ENCODE assay signal across 16 cellular contexts in genomic region chr6:70051197-70051596, GRCh38.
DNase-seq lines count a peak whose midpoint lies in the region; ATAC-seq and TF ChIP-seq lines count a peak whose summit lies in the region.
"Had no signal": no experiment of that assay in that cellular context is flagged by ENCODE, and none has a peak within 500 bp of the region (broad histone marks: within the 10 kb centered on the region; RNA-seq: fewer than 3 reads in every experiment).

No MANE protein-coding gene starts in this region.

- in situ Hi-C loops in mammary epithelial cell (cut with MboI; ENCODE audit: low sequenced_read_pairs in 2 of 2): no loop called here

- no peak overlapping the region for H3K4me2 ChIP-seq in mammary epithelial cell (ENCODE audit: insufficient read depth, low read depth, low read length)
- H3K4me2 ChIP-seq: A549 had no signal

- H3K4me1 Mint-ChIP-seq in MCF 10A (ENCODE audit: insufficient read depth, unreplicated experiment): no peaks in the 10 kb centered on the region
- no peaks in the 10 kb centered on the region for H3K4me1 Mint-ChIP-seq in activated T-helper 17 cell treated with anti-CD3 and anti-CD28 coated beads, Interleukin-2, amount 50 U/mL, for 72 hours

- H3K9me3 Mint-ChIP-seq in MCF 10A (ENCODE audit: unreplicated experiment): no peaks in the 10 kb centered on the region
- H3K9me3 Mint-ChIP-seq in activated T-helper 17 cell treated with anti-CD3 and anti-CD28 coated beads, Interleukin-2, amount 50 U/mL, for 72 hours: no peaks in the 10 kb centered on the region
- H3K9me3 Mint-ChIP-seq: CD4-positive, alpha-beta T cell had no signal

- H3K4me1 ChIP-seq in mammary epithelial cell (ENCODE audit: insufficient read depth, low read length) (no peaks in the 10 kb centered on the region), foreskin keratinocyte (no peaks in the 10 kb centered on the region)
- H3K4me1 ChIP-seq: A549, Caco-2 had no signal

- H3K27me3 Mint-ChIP-seq in MCF 10A (ENCODE audit: insufficient read depth, unreplicated experiment): peaks cover 61% of the 10 kb centered on the region
- peaks cover 4% of the 10 kb centered on the region for H3K27me3 Mint-ChIP-seq in activated T-helper 17 cell treated with anti-CD3 and anti-CD28 coated beads, Interleukin-2, amount 50 U/mL, for 72 hours

- TF ChIP-seq CTCF in mammary epithelial cell (conservative IDR thresholded peaks at IDR 0.05 in 1 of 2, IDR thresholded peaks at IDR 0.05 in 1 of 2; ENCODE audit: extremely low read depth in 1 of 2, insufficient read depth in 1 of 2, low read depth in 1 of 2, low read length in 2 of 2): no peak
- TF ChIP-seq CTCF in MCF 10A (IDR thresholded peaks at IDR 0.05; ENCODE audit: unreplicated experiment): no peak
- no peak for TF ChIP-seq CTCF in foreskin keratinocyte (conservative IDR thresholded peaks at IDR 0.05)

- no peak overlapping the region for H2AFZ ChIP-seq in mammary epithelial cell (ENCODE audit: low read depth, low read length)

- intact Hi-C loops in mammary epithelial cell (cut with micrococcal nuclease) (no loop called here), MCF 10A (cut with micrococcal nuclease) (no loop called here)

- no peaks in the 10 kb centered on the region for H3K36me3 Mint-ChIP-seq in MCF 10A (ENCODE audit: insufficient read depth, unreplicated experiment)
- H3K36me3 Mint-ChIP-seq in activated T-helper 17 cell treated with anti-CD3 and anti-CD28 coated beads, Interleukin-2, amount 50 U/mL, for 72 hours (ENCODE audit: low read depth): no peaks in the 10 kb centered on the region

- H3K4me3 ChIP-seq in mammary epithelial cell (replicated peaks in 1 of 3; ENCODE audit: insufficient read depth in 1 of 3, low read depth in 2 of 3, low read length in 3 of 3): no peak overlapping the region
- H3K4me3 ChIP-seq: A549, HAP-1 had no signal

- H3K9me3 ChIP-seq in mammary epithelial cell (replicated peaks; ENCODE audit: insufficient read depth, low read length): no peaks in the 10 kb centered on the region
- H3K9me3 ChIP-seq: A549, Caco-2, HAP-1 had no signal

- ATAC-seq in activated T-helper 17 cell treated with anti-CD3 and anti-CD28 coated beads, Interleukin-2, amount 50 U/mL, for 72 hours (replicated peaks): peak; percentile 37
- ATAC-seq in foreskin keratinocyte (peak; percentile 51), HG02938 (IDR thresholded peaks at IDR 0.05; ENCODE audit: unreplicated experiment) (no peak)
- ATAC-seq: A549 had no signal

- POLR2A ChIA-PET in MCF 10A (lab: Yijun Ruan, JAX): no interaction called here

- CTCF ChIA-PET in mammary epithelial cell (lab: Charles Lee; ENCODE audit: low non-redundant PET): no interaction called here
- CTCF ChIA-PET in MCF 10A (lab: Yijun Ruan, JAX): no interaction called here

- DNase-seq in mammary epithelial cell: peak; percentile 1
- no peak for DNase-seq in MCF 10A (ENCODE audit: unreplicated experiment)
- peak in 1 of 2 donors; percentile 26 for DNase-seq in foreskin keratinocyte
- no peak for DNase-seq in NCI-H748 (lab: John Stamatoyannopoulos, UW; ENCODE audit: unreplicated experiment)
- no peak for DNase-seq in NCI-H345 treated with DMSO at 0.1 percent for 48 hours (lab: John Stamatoyannopoulos, UW; ENCODE audit: unreplicated experiment)
- DNase-seq: AML-193; Caco-2; CD4-positive, alpha-beta T cell; DMS79; GDM1 had no signal

- H3K27me3 ChIP-seq in mammary epithelial cell (ENCODE audit: insufficient read depth, low read length) (peaks cover 2% of the 10 kb centered on the region), foreskin keratinocyte (no peaks in the 10 kb centered on the region)

- no peak overlapping the region for H3K27ac ChIP-seq in mammary epithelial cell (ENCODE audit: insufficient read depth, low read depth, low read length)
- H3K27ac ChIP-seq in foreskin keratinocyte: no peak overlapping the region
- H3K27ac ChIP-seq: 22Rv1, A549, C4-2B had no signal

- H4K20me1 ChIP-seq in mammary epithelial cell (ENCODE audit: insufficient read depth, low read length): no peaks in the 10 kb centered on the region

- H3K9ac ChIP-seq in mammary epithelial cell (ENCODE audit: insufficient read depth, low read length): no peak overlapping the region

- no peak overlapping the region for H3K4me3 Mint-ChIP-seq in MCF 10A (ENCODE audit: unreplicated experiment)
- H3K4me3 Mint-ChIP-seq in activated T-helper 17 cell treated with anti-CD3 and anti-CD28 coated beads, Interleukin-2, amount 50 U/mL, for 72 hours: no peak overlapping the region
- H3K4me3 Mint-ChIP-seq: CD4-positive, alpha-beta T cell had no signal

- H3K36me3 ChIP-seq in mammary epithelial cell (ENCODE audit: insufficient read depth, low read length): no peaks in the 10 kb centered on the region
- H3K36me3 ChIP-seq: HAP-1 had no signal

- no peak overlapping the region for H3K27ac Mint-ChIP-seq in MCF 10A (ENCODE audit: low read depth, unreplicated experiment)
- no peak overlapping the region for H3K27ac Mint-ChIP-seq in activated T-helper 17 cell treated with anti-CD3 and anti-CD28 coated beads, Interleukin-2, amount 50 U/mL, for 72 hours
- H3K27ac Mint-ChIP-seq: CD4-positive, alpha-beta T cell had no signal

- BruUV-seq in mammary epithelial cell (replicated peaks; lab: Mats Ljungman, UMichigan): no TSS peak
- BruUV-seq in MCF 10A (replicated peaks; lab: Mats Ljungman, UMichigan): no TSS peak

- dilution Hi-C loops in mammary epithelial cell (cut with HindIII; ENCODE audit: low sequenced_read_pairs): no loop called here

- no peaks in the 10 kb centered on the region for H3K79me2 ChIP-seq in mammary epithelial cell (ENCODE audit: insufficient read depth, low read length)
